In genomic region chr5:122076669-122077450, GRCh38 we compare ENCODE assay signal across 9 cellular contexts. TPM values are rescaled to one million over a fixed set of nuclear protein-coding genes. Genes with fewer than 3 reads are reported as not detected.
DNase-seq lines count a peak whose midpoint lies in the region; ATAC-seq and TF ChIP-seq lines count a peak whose summit lies in the region.
"Had no signal": no experiment of that assay in that cellular context is flagged by ENCODE, and none has a peak within 500 bp of the region (broad histone marks: within the 10 kb centered on the region; RNA-seq: fewer than 3 reads in every experiment).

No MANE protein-coding gene starts in this region.

- peak; percentile 9 for DNase-seq in NCI-H2171 treated with DMSO at 0.1 percent for 48 hours (lab: John Stamatoyannopoulos, UW)
- no peak for DNase-seq in NCI-H2171 (lab: John Stamatoyannopoulos, UW)
- peak; percentile 58 for DNase-seq in NCI-H460 (ENCODE audit: extremely low read depth, low read depth)
- peak; percentile 86 for DNase-seq in upper lobe of right lung
- DNase-seq: DND-41 had no signal

- peaks cover 43% of the 10 kb centered on the region for H3K27me3 Mint-ChIP-seq in activated T-helper 17 cell treated with anti-CD3 and anti-CD28 coated beads, Interleukin-2, amount 50 U/mL, for 72 hours

- peak overlapping the region; percentile 76 for H3K4me2 ChIP-seq in neural cell (ENCODE audit: low read length)

- no peaks in the 10 kb centered on the region for H4K20me1 ChIP-seq in neural cell (ENCODE audit: insufficient read depth)

- H3K9me3 Mint-ChIP-seq in activated T-helper 17 cell treated with anti-CD3 and anti-CD28 coated beads, Interleukin-2, amount 50 U/mL, for 72 hours: no peaks in the 10 kb centered on the region

- 0% methylated on average over 2 of the region's 48 CpGs for WGBS in gastroesophageal sphincter (ENCODE audit: low coverage in 1 of 2), 2 donors

- peak overlapping the region; percentile 14 for H2AFZ ChIP-seq in neural cell (ENCODE audit: low read depth, low read length)

- peak overlapping the region; percentile 55 for H3K9ac ChIP-seq in neural cell (ENCODE audit: low read length)

- H3K27me3 ChIP-seq in gastroesophageal sphincter: no peaks in the 10 kb centered on the region
- peaks cover 39% of the 10 kb centered on the region for H3K27me3 ChIP-seq in neural cell (ENCODE audit: insufficient read depth, low read depth, low read length)
- peaks cover 6% of the 10 kb centered on the region for H3K27me3 ChIP-seq in upper lobe of right lung

- no peaks in the 10 kb centered on the region for H3K36me3 Mint-ChIP-seq in activated T-helper 17 cell treated with anti-CD3 and anti-CD28 coated beads, Interleukin-2, amount 50 U/mL, for 72 hours (ENCODE audit: low read depth)

- TF ChIP-seq POLR2A in gastroesophageal sphincter (IDR thresholded peaks at IDR 0.05): no peak

- no peak for TF ChIP-seq EP300 in gastroesophageal sphincter (IDR thresholded peaks at IDR 0.05)
- TF ChIP-seq EP300 in neural cell (conservative IDR thresholded peaks at IDR 0.05; ENCODE audit: poor library complexity, severe bottlenecking): no peak

- H3K9me3 ChIP-seq in gastroesophageal sphincter (no peaks in the 10 kb centered on the region), neural cell (ENCODE audit: low read length) (no peaks in the 10 kb centered on the region), upper lobe of right lung (no peaks in the 10 kb centered on the region)

- H3K4me1 ChIP-seq in gastroesophageal sphincter (peaks cover 0 to 28% (median 0%) of the 10 kb centered on the region in 3 donors), upper lobe of right lung (no peaks in the 10 kb centered on the region)

- H3K4me3 ChIP-seq in gastroesophageal sphincter (peak overlapping the region; percentile 51 to 71), neural cell (ENCODE audit: low read length) (peak overlapping the region; percentile 75), upper lobe of right lung (peak overlapping the region; percentile 62)

- H3K36me3 ChIP-seq in gastroesophageal sphincter: peaks cover 0 to 15% of the 10 kb centered on the region in 2 donors
- no peaks in the 10 kb centered on the region for H3K36me3 ChIP-seq in neural cell (ENCODE audit: insufficient read depth, low read length)
- peaks cover 4% of the 10 kb centered on the region for H3K36me3 ChIP-seq in upper lobe of right lung

- TF ChIP-seq RAD21 in neural cell (conservative IDR thresholded peaks at IDR 0.05): peak; percentile 25

- TF ChIP-seq CTCF in gastroesophageal sphincter (IDR thresholded peaks at IDR 0.05) (peak; percentile 43 to 84 (median 57)), neural cell (IDR thresholded peaks at IDR 0.05; ENCODE audit: poor library complexity, severe bottlenecking) (peak; percentile 69), upper lobe of right lung (IDR thresholded peaks at IDR 0.05) (peak; percentile 69)

- peak overlapping the region in 3 of 4 donors; percentile 77 to 84 (median 77) for H3K27ac ChIP-seq in gastroesophageal sphincter
- H3K27ac ChIP-seq in neural cell (ENCODE audit: low read length): no peak overlapping the region
- H3K27ac ChIP-seq in upper lobe of right lung: peak overlapping the region; percentile 71

- intact Hi-C loops in upper lobe of right lung (cut with DNase I): no loop called here

- no peaks in the 10 kb centered on the region for H3K9me2 ChIP-seq in neural cell (ENCODE audit: insufficient read depth, low read length)

- no peak overlapping the region for H3K27ac Mint-ChIP-seq in activated T-helper 17 cell treated with anti-CD3 and anti-CD28 coated beads, Interleukin-2, amount 50 U/mL, for 72 hours

- H3K4me3 Mint-ChIP-seq in activated T-helper 17 cell treated with anti-CD3 and anti-CD28 coated beads, Interleukin-2, amount 50 U/mL, for 72 hours: peak overlapping the region; percentile 75

- no peaks in the 10 kb centered on the region for H3F3A ChIP-seq in neural cell (ENCODE audit: insufficient read depth, low read length, poor library complexity, severe bottlenecking)

- peaks cover 8% of the 10 kb centered on the region for H3K4me1 Mint-ChIP-seq in activated T-helper 17 cell treated with anti-CD3 and anti-CD28 coated beads, Interleukin-2, amount 50 U/mL, for 72 hours

- ATAC-seq in HG02798 (IDR thresholded peaks at IDR 0.05; ENCODE audit: poor library complexity, unreplicated experiment) (peak; percentile 44), gastroesophageal sphincter (peak; percentile 67), upper lobe of right lung (peak; percentile 87)
- ATAC-seq in activated T-helper 17 cell treated with anti-CD3 and anti-CD28 coated beads, Interleukin-2, amount 50 U/mL, for 72 hours (replicated peaks): peak; percentile 46

- no peaks in the 10 kb centered on the region for H3K79me2 ChIP-seq in neural cell (replicated peaks; ENCODE audit: insufficient read depth, low read length)

TF ChIP-seq in neural cell, 6 proteins besides CTCF, POLR2A, EP300 and RAD21:
- TF ChIP-seq REST (IDR thresholded peaks at IDR 0.05; ENCODE audit: borderline replicate concordance): no peak
- no peak for TF ChIP-seq POLR2AphosphoS5 (IDR thresholded peaks at IDR 0.05)
- TF ChIP-seq TAF1 (IDR thresholded peaks at IDR 0.05; ENCODE audit: low read depth): no peak
- no peak for TF ChIP-seq SMC3 (conservative IDR thresholded peaks at IDR 0.05; ENCODE audit: poor library complexity)
- TF ChIP-seq MXI1 (conservative IDR thresholded peaks at IDR 0.05; ENCODE audit: poor library complexity, severe bottlenecking): peak; percentile 13
- peak; percentile 29 for TF ChIP-seq EZH2 (IDR thresholded peaks at IDR 0.05; ENCODE audit: borderline replicate concordance, insufficient read depth, low read length, poor library complexity, severe bottlenecking)

RNA-seq across cellular contexts. Expression of gene LOX, which starts 1.2 kb away (rescaled TPM):
- 0.29 and 0.30 TPM in 2 replicates for total RNA-seq in NCI-H460 (2014; rRNA removed; shearing (Covaris generic))
- not detected in 2 replicates for polyA plus RNA-seq in NCI-H460 (2014; cell fraction: nucleus; rRNA removed)
- not detected for total RNA-seq in activated T-helper 17 cell treated with anti-CD3 and anti-CD28 coated beads, Interleukin-2, amount 50 U/mL, for 72 hours
- 10 to 100 TPM in 2 of 4 donors, 1 to 10 TPM in 2; 2.8 to 17.4 (median 11.9) TPM for total RNA-seq in gastroesophageal sphincter
- 0.06 and 0.52 TPM in 2 replicates for polyA plus RNA-seq in neural cell
- under 0.01 and 0.35 TPM in 2 replicates for polyA minus RNA-seq in neural cell
- 26.8 TPM for total RNA-seq in upper lobe of right lung

RNA-seq across cellular contexts. Expression of gene ZNF474, which starts 52.5 kb away (rescaled TPM):
- total RNA-seq in NCI-H460 (2014; rRNA removed; shearing (Covaris generic)): 0.22 TPM in 1 of 2 replicates, not detected in the other
- polyA plus RNA-seq in NCI-H460 (2014; cell fraction: nucleus; rRNA removed): 5.0 TPM in 1 of 2 replicates, not detected in the other
- not detected for total RNA-seq in activated T-helper 17 cell treated with anti-CD3 and anti-CD28 coated beads, Interleukin-2, amount 50 U/mL, for 72 hours
- total RNA-seq in gastroesophageal sphincter (1 to 10 TPM in 2 of 4 donors, under 1 TPM in 2; 0.52 to 1.3 (median 1.0) TPM), upper lobe of right lung (not detected)
- 0.14 TPM in 1 of 2 replicates, not detected in the other for polyA plus RNA-seq in neural cell
- polyA minus RNA-seq in neural cell: 0.49 TPM in 1 of 2 replicates, not detected in the other
